Comparison of ENCODE assay signal across 37 cellular contexts in genomic region chr2:161546635-161547034, GRCh38.
"Had no signal": no experiment of that assay in that cellular context is flagged by ENCODE, and none has a peak within 500 bp of the region (broad histone marks: within the 10 kb centered on the region; RNA-seq: fewer than 3 reads in every experiment).

No MANE protein-coding gene starts in this region.

- H3K4me1 Mint-ChIP-seq: activated B cell treated with CpG ODN at 0.5 μM for 24 hours; activated CD4-positive, alpha-beta T cell treated with anti-CD3 and anti-CD28 coated beads, Interleukin-2, amount 10 ng/mL, durations not matched to agents 24 days and 14 days; activated naive CD8-positive, alpha-beta T cell treated with anti-CD3 and anti-CD28 coated beads, Interleukin-2, amount 10 ng/mL, durations not matched to agents 7 days and 5 days; activated naive CD8-positive, alpha-beta T cell treated with anti-CD3 and anti-CD28 coated beads, Interleukin-2, amount 50 U/mL, for 24 hours; activated T-helper 17 cell treated with anti-CD3 and anti-CD28 coated beads, Interleukin-2, amount 50 U/mL, for 72 hours; brain; central memory CD8-positive, alpha-beta T cell had no signal

- H3K36me3 Mint-ChIP-seq: activated CD4-positive, alpha-beta memory T cell treated with anti-CD3 and anti-CD28 coated beads for 36 hours; activated naive CD4-positive, alpha-beta T cell treated with anti-CD3 and anti-CD28 coated beads, Interleukin-2, amount 50 U/mL, for 72 hours; activated naive CD8-positive, alpha-beta T cell treated with anti-CD3 and anti-CD28 coated beads, Interleukin-2, amount 10 ng/mL, durations not matched to agents 7 days and 5 days; brain had no signal

- H3K36me3 ChIP-seq: ascending aorta, cardiac muscle cell had no signal

- H3K27ac ChIP-seq: ascending aorta, cardiac muscle cell, VCaP had no signal

- H3K4me3 ChIP-seq: ascending aorta, cardiac muscle cell had no signal

- H3K4me3 Mint-ChIP-seq: activated B cell treated with CpG ODN at 0.5 μM for 24 hours; activated CD4-positive, alpha-beta memory T cell treated with anti-CD3 and anti-CD28 coated beads for 36 hours; activated CD4-positive, alpha-beta T cell treated with anti-CD3 and anti-CD28 coated beads, Interleukin-2, amount 10 ng/mL, durations not matched to agents 24 days and 14 days; activated CD8-positive, alpha-beta T cell treated with anti-CD3 and anti-CD28 coated beads for 36 hours; activated naive CD4-positive, alpha-beta T cell treated with anti-CD3 and anti-CD28 coated beads for 36 hours; activated naive CD8-positive, alpha-beta T cell treated with anti-CD3 and anti-CD28 coated beads, Interleukin-2, amount 10 ng/mL, durations not matched to agents 7 days and 5 days; activated naive CD8-positive, alpha-beta T cell treated with anti-CD3 and anti-CD28 coated beads, Interleukin-2, amount 50 U/mL, for 24 hours; activated T-cell treated with anti-CD3 and anti-CD28 coated beads, Interleukin-2, amount 50 U/mL, for 4 hours; activated T-cell treated with anti-CD3 and anti-CD28 coated beads, Interleukin-2, amount 50 U/mL, for 72 hours; activated T-helper 1 cell treated with anti-CD3 and anti-CD28 coated beads, Interleukin-12 subunit alpha, Interleukin-12 subunit beta, Interleukin-2, Interleukin-4 antibody, amounts not matched to agents 30 ng/mL and 10 ng/mL and 1 ng/mL, durations not matched to agents 14 hours and 24 hours and 36 hours; activated T-helper 17 cell treated with anti-CD3 and anti-CD28 coated beads, Interleukin-2, amount 50 U/mL, for 72 hours; brain; central memory CD8-positive, alpha-beta T cell; T-helper 1 cell treated with Interleukin-12 subunit alpha and Interleukin-12 subunit beta and Interleukin-4 antibody, amounts not matched to agents 30 μg/mL and 1 μg/mL, for 36 hours; T-helper 2 cell treated with Interferon-gamma antibody and Interleukin-4, amounts not matched to agents 5 μg/mL and 100 μg/mL, for 36 hours had no signal

- H3K27ac Mint-ChIP-seq: activated B cell treated with CpG ODN at 0.5 μM for 24 hours; activated CD4-positive, alpha-beta memory T cell treated with anti-CD3 and anti-CD28 coated beads for 36 hours; activated CD4-positive, alpha-beta T cell treated with anti-CD3 and anti-CD28 coated beads, Interleukin-2, amount 10 ng/mL, durations not matched to agents 24 days and 14 days; activated CD8-positive, alpha-beta T cell treated with anti-CD3 and anti-CD28 coated beads for 36 hours; activated naive CD4-positive, alpha-beta T cell treated with anti-CD3 and anti-CD28 coated beads for 36 hours; activated naive CD4-positive, alpha-beta T cell treated with anti-CD3 and anti-CD28 coated beads, Interleukin-2, amount 50 U/mL, for 72 hours; activated naive CD8-positive, alpha-beta T cell treated with anti-CD3 and anti-CD28 coated beads, Interleukin-2, amount 10 ng/mL, durations not matched to agents 7 days and 5 days; activated naive CD8-positive, alpha-beta T cell treated with anti-CD3 and anti-CD28 coated beads, Interleukin-2, amount 50 U/mL, for 24 hours; activated T-cell treated with anti-CD3 and anti-CD28 coated beads, Interleukin-2, amount 50 U/mL, for 72 hours; activated T-helper 1 cell treated with anti-CD3 and anti-CD28 coated beads, Interleukin-12 subunit alpha, Interleukin-12 subunit beta, Interleukin-2, Interleukin-4 antibody, amounts not matched to agents 30 ng/mL and 10 ng/mL and 1 ng/mL, durations not matched to agents 14 hours and 24 hours and 36 hours; activated T-helper 17 cell treated with anti-CD3 and anti-CD28 coated beads, Interleukin-2, amount 50 U/mL, for 72 hours; brain; T-helper 1 cell treated with Interleukin-12 subunit alpha and Interleukin-12 subunit beta and Interleukin-4 antibody, amounts not matched to agents 30 μg/mL and 1 μg/mL, for 36 hours; T-helper 2 cell treated with Interferon-gamma antibody and Interleukin-4, amounts not matched to agents 5 μg/mL and 100 μg/mL, for 36 hours had no signal

- DNase-seq: activated B cell treated with CpG ODN at 0.5 μM for 24 hours; activated CD4-positive, alpha-beta memory T cell treated with anti-CD3 and anti-CD28 coated beads for 36 hours; activated CD4-positive, alpha-beta T cell treated with anti-CD3 and anti-CD28 coated beads for 4 hours; activated CD4-positive, alpha-beta T cell treated with anti-CD3 and anti-CD28 coated beads, Interleukin-2, amount 10 ng/mL, durations not matched to agents 24 days and 14 days; activated CD4-positive, alpha-beta T cell treated with anti-CD3 and anti-CD28 coated beads, Interleukin-2, amount 50 U/mL, for 1 hour; activated CD4-positive, alpha-beta T cell treated with anti-CD3 and anti-CD28 coated beads, Interleukin-2, amount 50 U/mL, for 4 hours; activated CD4-positive, CD25-positive, alpha-beta regulatory T cell treated with anti-CD3 and anti-CD28 coated beads, Interleukin-2, amount 50 U/mL, for 72 hours; activated CD8-positive, alpha-beta memory T cell treated with anti-CD3 and anti-CD28 coated beads, Interleukin-2, amount 50 U/mL, for 4 hours; activated CD8-positive, alpha-beta T cell treated with anti-CD3 and anti-CD28 coated beads for 36 hours; activated effector memory CD4-positive, alpha-beta T cell treated with anti-CD3 and anti-CD28 coated beads, Interleukin-2, amount 50 U/mL, for 16 hours; activated gamma-delta T cell treated with Interleukin-2 at 50 U/mL for 16 hours; activated naive CD4-positive, alpha-beta T cell; activated naive CD4-positive, alpha-beta T cell treated with anti-CD3 and anti-CD28 coated beads for 36 hours; activated naive CD4-positive, alpha-beta T cell treated with anti-CD3 and anti-CD28 coated beads, Interleukin-2, amount 50 U/mL, for 16 hours; activated naive CD8-positive, alpha-beta T cell treated with anti-CD3 and anti-CD28 coated beads, Interleukin-2, amount 10 ng/mL, durations not matched to agents 7 days and 5 days; activated naive CD8-positive, alpha-beta T cell treated with anti-CD3 and anti-CD28 coated beads, Interleukin-2, amount 50 U/mL, for 24 hours; activated T-cell treated with anti-CD3 and anti-CD28 coated beads for 4 hours; activated T-cell treated with anti-CD3 and anti-CD28 coated beads, Interleukin-2, amount 50 U/mL, for 1 hour; activated T-cell treated with anti-CD3 and anti-CD28 coated beads, Interleukin-2, amount 50 U/mL, for 4 hours; activated T-cell treated with anti-CD3 and anti-CD28 coated beads, Interleukin-2, amount 50 U/mL, for 72 hours; amygdala; anterior cingulate cortex; caudate nucleus; cerebellar nuclear complex; T-helper 1 cell; T-helper 2 cell; T-helper 9 cell had no signal

- H3K27me3 Mint-ChIP-seq: activated B cell treated with CpG ODN at 0.5 μM for 24 hours; activated CD4-positive, alpha-beta memory T cell treated with anti-CD3 and anti-CD28 coated beads for 36 hours; brain; central memory CD8-positive, alpha-beta T cell had no signal

- H3K4me1 ChIP-seq: ascending aorta had no signal

- H3K27me3 ChIP-seq: ascending aorta, cardiac muscle cell had no signal

- ATAC-seq: activated CD8-positive, alpha-beta T cell treated with anti-CD3 and anti-CD28 coated beads for 36 hours; activated naive CD4-positive, alpha-beta T cell treated with anti-CD3 and anti-CD28 coated beads, Interleukin-2, amount 50 U/mL, for 72 hours; activated naive CD8-positive, alpha-beta T cell treated with anti-CD3 and anti-CD28 coated beads, Interleukin-2, amount 50 U/mL, for 24 hours; activated T-cell treated with anti-CD3 and anti-CD28 coated beads, Interleukin-2, amount 50 U/mL, for 4 hours; activated T-cell treated with anti-CD3 and anti-CD28 coated beads, Interleukin-2, amount 50 U/mL, for 72 hours; activated T-helper 17 cell treated with anti-CD3 and anti-CD28 coated beads, Interleukin-2, amount 50 U/mL, for 72 hours had no signal

- H3K9me3 ChIP-seq: ascending aorta had no signal

- H3K9me3 Mint-ChIP-seq: activated B cell treated with CpG ODN at 0.5 μM for 24 hours; activated CD4-positive, alpha-beta memory T cell treated with anti-CD3 and anti-CD28 coated beads for 36 hours; activated CD4-positive, alpha-beta T cell treated with anti-CD3 and anti-CD28 coated beads, Interleukin-2, amount 10 ng/mL, durations not matched to agents 24 days and 14 days; activated CD8-positive, alpha-beta T cell treated with anti-CD3 and anti-CD28 coated beads for 36 hours; activated naive CD4-positive, alpha-beta T cell treated with anti-CD3 and anti-CD28 coated beads for 36 hours; activated naive CD4-positive, alpha-beta T cell treated with anti-CD3 and anti-CD28 coated beads, Interleukin-2, amount 50 U/mL, for 72 hours; activated naive CD8-positive, alpha-beta T cell treated with anti-CD3 and anti-CD28 coated beads, Interleukin-2, amount 10 ng/mL, durations not matched to agents 7 days and 5 days; activated naive CD8-positive, alpha-beta T cell treated with anti-CD3 and anti-CD28 coated beads, Interleukin-2, amount 50 U/mL, for 24 hours; activated T-cell treated with anti-CD3 and anti-CD28 coated beads, Interleukin-2, amount 50 U/mL, for 4 hours; activated T-cell treated with anti-CD3 and anti-CD28 coated beads, Interleukin-2, amount 50 U/mL, for 72 hours; activated T-helper 1 cell treated with anti-CD3 and anti-CD28 coated beads, Interleukin-12 subunit alpha, Interleukin-12 subunit beta, Interleukin-2, Interleukin-4 antibody, amounts not matched to agents 30 ng/mL and 10 ng/mL and 1 ng/mL, durations not matched to agents 14 hours and 24 hours and 36 hours; activated T-helper 17 cell treated with anti-CD3 and anti-CD28 coated beads, Interleukin-2, amount 50 U/mL, for 72 hours; brain; central memory CD8-positive, alpha-beta T cell; T-helper 1 cell treated with Interleukin-12 subunit alpha and Interleukin-12 subunit beta and Interleukin-4 antibody, amounts not matched to agents 30 μg/mL and 1 μg/mL, for 36 hours; T-helper 2 cell treated with Interferon-gamma antibody and Interleukin-4, amounts not matched to agents 5 μg/mL and 100 μg/mL, for 36 hours had no signal
